In the genomic region with DNA sequence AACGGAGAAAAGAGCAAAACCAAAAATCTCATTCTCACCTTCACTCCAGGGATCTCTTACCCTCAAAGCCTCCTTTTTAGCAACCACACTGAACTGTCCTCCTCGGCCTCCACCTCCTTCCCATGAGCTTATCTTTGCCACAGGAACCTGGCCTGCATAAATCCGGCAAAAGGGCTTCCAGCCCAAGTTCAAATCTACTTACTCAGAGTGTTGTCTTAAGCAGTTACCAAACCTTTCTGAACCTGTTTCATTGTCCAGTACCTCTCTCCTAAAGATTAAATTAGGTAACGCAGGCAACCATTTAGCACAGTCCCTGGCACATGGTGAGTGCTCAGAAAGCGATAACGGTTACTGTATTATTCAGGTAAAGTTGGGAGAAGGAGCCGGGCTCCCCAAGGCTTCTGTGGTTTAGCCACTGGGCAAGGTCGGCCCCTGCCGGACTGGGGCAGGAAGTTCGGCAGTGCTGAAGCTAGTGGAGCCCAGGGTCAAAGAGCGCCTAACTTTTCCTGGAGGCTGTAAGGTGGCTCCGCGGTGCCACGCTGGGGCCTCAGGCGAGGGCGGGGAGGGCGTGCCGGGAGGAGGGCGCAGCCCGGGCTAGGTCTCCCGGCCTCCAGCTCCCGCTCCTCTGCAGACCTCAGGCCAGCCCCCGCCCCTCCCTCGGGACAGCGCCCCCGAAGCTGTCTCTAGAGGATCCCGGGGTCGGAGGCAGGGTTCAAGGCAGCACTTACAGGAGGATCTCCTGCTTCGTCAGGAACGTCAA, we compare ENCODE assay signal across 8 cellular contexts. TPM values are rescaled to one million over a fixed set of nuclear protein-coding genes. Genes with fewer than 3 reads are reported as not detected.
A peak's percentile ranks its signal among the peaks of the same experiment; 100 is the strongest.
DNase-seq lines count a peak whose midpoint lies in the region; ATAC-seq and TF ChIP-seq lines count a peak whose summit lies in the region.

No MANE protein-coding gene starts in this region.

- peaks cover 4 to 5% of the 10 kb centered on the region in 2 donors for H3K36me3 ChIP-seq in prostate gland

- no peaks in the 10 kb centered on the region for H3K9me3 ChIP-seq in prostate gland

- peak overlapping the region; percentile 90 for H3K27ac Mint-ChIP-seq in activated naive CD4-positive, alpha-beta T cell treated with anti-CD3 and anti-CD28 coated beads for 36 hours

- TF ChIP-seq CTCF in prostate gland (IDR thresholded peaks at IDR 0.05): peak in 3 of 4 experiments; percentile 30 to 69 (median 61)

- peak overlapping the region; percentile 89 for H3K4me3 Mint-ChIP-seq in activated naive CD4-positive, alpha-beta T cell treated with anti-CD3 and anti-CD28 coated beads for 36 hours

- H3K27me3 Mint-ChIP-seq in activated naive CD4-positive, alpha-beta T cell treated with anti-CD3 and anti-CD28 coated beads for 36 hours (ENCODE audit: low read depth): no peaks in the 10 kb centered on the region

- H3K4me1 ChIP-seq in prostate gland (replicated peaks): peaks cover 17% of the 10 kb centered on the region

- peak overlapping the region; percentile 90 to 95 for H3K27ac ChIP-seq in prostate gland

- no peaks in the 10 kb centered on the region for H3K27me3 ChIP-seq in prostate gland (replicated peaks; ENCODE audit: insufficient read depth)

- peaks cover 33% of the 10 kb centered on the region for H3K36me3 Mint-ChIP-seq in activated naive CD4-positive, alpha-beta T cell treated with anti-CD3 and anti-CD28 coated beads for 36 hours (ENCODE audit: low read depth)

- peaks cover 47% of the 10 kb centered on the region for H3K4me1 Mint-ChIP-seq in activated naive CD4-positive, alpha-beta T cell treated with anti-CD3 and anti-CD28 coated beads for 36 hours (ENCODE audit: low read depth)

- ATAC-seq in GM18870 (IDR thresholded peaks at IDR 0.05; ENCODE audit: unreplicated experiment) (peak; percentile 35), HG03135 (IDR thresholded peaks at IDR 0.05; ENCODE audit: unreplicated experiment) (peak; percentile 40), Right ventricle myocardium superior (ENCODE audit: poor library complexity) (peak; percentile 60)

- 6% methylated on average over 15 of the region's 30 CpGs for WGBS in prostate gland

- intact Hi-C loops in activated naive CD4-positive, alpha-beta T cell treated with anti-CD3 and anti-CD28 coated beads for 36 hours (cut with micrococcal nuclease): loop anchor here (1.0 to 5.0 kb wide), 6 partner anchors 32 to 359 kb away; a partner anchor contains a TSS
- intact Hi-C loops in Right ventricle myocardium superior (cut with DNase I): loop anchor here (5.0 kb wide), 1 partner anchor 131 kb away; a partner anchor contains a TSS
- intact Hi-C loops in prostate gland (cut with DNase I): no loop called here

- DNase-seq in AG20443 (ENCODE audit: low spot score) (peak; percentile 76), RKO (ENCODE audit: low spot score) (peak; percentile 86), Right ventricle myocardium superior (peak; percentile 76), prostate gland (ENCODE audit: low spot score) (peak; percentile 38), KG1 (lab: John Stamatoyannopoulos, UW) (no peak)
- peak; percentile 75 for DNase-seq in activated naive CD4-positive, alpha-beta T cell treated with anti-CD3 and anti-CD28 coated beads for 36 hours

- H3K9me3 Mint-ChIP-seq in activated naive CD4-positive, alpha-beta T cell treated with anti-CD3 and anti-CD28 coated beads for 36 hours: no peaks in the 10 kb centered on the region

- CTCF ChIA-PET in activated naive CD4-positive, alpha-beta T cell treated with anti-CD3 and anti-CD28 coated beads for 36 hours (lab: Charles Lee): interaction anchor here (0.8 to 2.0 kb wide), 15 partner anchors 11 to 335 kb away, joined by 3 to 8 read pairs (median 3); no protein-coding TSS in a partner anchor

- peak overlapping the region; percentile 69 to 83 for H3K4me3 ChIP-seq in prostate gland

- TF ChIP-seq POLR2A in prostate gland (IDR thresholded peaks at IDR 0.05): no peak

RNA-seq across cellular contexts. Expression of a gene that starts 0.6 kb away (rescaled TPM):
- 100 to 1,000 TPM; 156 to 171 TPM for total RNA-seq in activated naive CD4-positive, alpha-beta T cell treated with anti-CD3 and anti-CD28 coated beads for 36 hours
- total RNA-seq in Right ventricle myocardium superior: 71.6 TPM
- total RNA-seq in prostate gland: 100 to 1,000 TPM in 1 of 2 donors, 10 to 100 TPM in 1; 48.3 to 104 TPM

RNA-seq across cellular contexts. Expression of a gene that starts 0.9 kb away (rescaled TPM):
- total RNA-seq in activated naive CD4-positive, alpha-beta T cell treated with anti-CD3 and anti-CD28 coated beads for 36 hours: 1 to 10 TPM; 1.5 to 3.6 TPM
- 9.1 TPM for total RNA-seq in Right ventricle myocardium superior
- 10 to 100 TPM; 15.4 to 21.5 TPM for total RNA-seq in prostate gland

RNA-seq across cellular contexts. Expression of a gene that starts 16.2 kb away (rescaled TPM):
- total RNA-seq in activated naive CD4-positive, alpha-beta T cell treated with anti-CD3 and anti-CD28 coated beads for 36 hours: under 1 TPM; 0.15 to 0.26 TPM
- total RNA-seq in Right ventricle myocardium superior (not detected), prostate gland (under 1 TPM in 1 of 2 donors, not detected in 1; 0.51 TPM)

RNA-seq across cellular contexts. Expression of a gene that starts 32.0 kb away (rescaled TPM):
- total RNA-seq in activated naive CD4-positive, alpha-beta T cell treated with anti-CD3 and anti-CD28 coated beads for 36 hours: 1 to 10 TPM; 6.8 to 8.6 TPM
- 24.6 TPM for total RNA-seq in Right ventricle myocardium superior
- total RNA-seq in prostate gland: 10 to 100 TPM; 96.1 to 99.6 TPM

RNA-seq across cellular contexts. Expression of a gene that starts 32.4 kb away (rescaled TPM):
- total RNA-seq in activated naive CD4-positive, alpha-beta T cell treated with anti-CD3 and anti-CD28 coated beads for 36 hours: 10 to 100 TPM; 30.7 to 31.0 TPM
- total RNA-seq in Right ventricle myocardium superior: 122 TPM
- total RNA-seq in prostate gland: 100 to 1,000 TPM; 102 to 108 TPM
